1 cellular context compared by ENCODE assay signal in the genomic region with DNA sequence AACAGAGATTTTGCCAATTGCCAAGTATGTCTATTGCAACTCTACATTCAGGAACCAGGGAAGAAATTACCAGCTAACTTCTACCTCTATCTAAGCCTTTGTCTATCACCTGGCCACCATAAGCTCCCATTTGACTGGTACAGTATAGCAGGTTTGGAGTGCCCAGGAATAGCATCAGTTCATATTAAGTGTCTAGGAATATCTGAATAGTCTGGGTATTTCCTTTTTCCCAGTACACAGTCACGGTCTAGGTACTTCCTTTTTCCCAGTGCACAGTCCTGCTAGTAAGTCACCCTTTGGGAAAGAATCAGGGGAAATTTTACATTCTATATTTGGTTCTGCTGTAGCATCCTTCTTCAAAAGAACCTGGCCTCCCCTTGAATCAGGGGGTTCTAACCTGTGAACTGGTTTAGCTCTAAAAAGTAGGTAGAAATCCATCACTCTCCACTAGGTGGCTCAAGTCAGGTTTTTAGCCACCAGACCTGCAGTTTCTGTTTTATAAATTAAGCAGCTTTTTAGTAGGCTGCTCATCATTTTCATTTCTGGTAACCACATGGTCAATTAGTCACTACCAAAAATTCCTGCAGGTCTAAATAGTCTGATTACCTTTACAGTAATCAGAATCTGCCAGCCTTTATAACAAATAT.
TF ChIP-seq lines count a peak whose summit lies in the region.

No MANE protein-coding gene starts in this region.

TF ChIP-seq in HCT116, 20 proteins besides CTCF, POLR2A, EP300 and RAD21 (continued from another document):
- TF ChIP-seq FOSL1 (IDR thresholded peaks at IDR 0.05; ENCODE audit: low read depth) (no peak), EZH2 (IDR thresholded peaks at IDR 0.05) (no peak)
- TF ChIP-seq, protein P1, sequence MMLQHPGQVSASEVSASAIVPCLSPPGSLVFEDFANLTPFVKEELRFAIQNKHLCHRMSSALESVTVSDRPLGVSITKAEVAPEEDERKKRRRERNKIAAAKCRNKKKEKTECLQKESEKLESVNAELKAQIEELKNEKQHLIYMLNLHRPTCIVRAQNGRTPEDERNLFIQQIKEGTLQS (IDR thresholded peaks at IDR 0.05): no peak
TF ChIP-seq in HCT116: peak in this region for 0.
